In genomic region chr7:47866120-47866519, GRCh38 we compare ENCODE assay signal across 20 cellular contexts.
DNase-seq lines count a peak whose midpoint lies in the region; ATAC-seq and TF ChIP-seq lines count a peak whose summit lies in the region.
"Had no signal": no experiment of that assay in that cellular context is flagged by ENCODE, and none has a peak within 500 bp of the region (broad histone marks: within the 10 kb centered on the region; RNA-seq: fewer than 3 reads in every experiment).

No MANE protein-coding gene starts in this region.

- H3K4me1 Mint-ChIP-seq in neural progenitor cell (no peaks in the 10 kb centered on the region), Caco-2 (ENCODE audit: low read depth, unreplicated experiment) (no peaks in the 10 kb centered on the region)
- H3K4me1 Mint-ChIP-seq: CD14-positive monocyte; CD4-positive, alpha-beta memory T cell had no signal

- H3K9me3 ChIP-seq in GM23248 (ENCODE audit: low read depth) (no peaks in the 10 kb centered on the region), Panc1 (ENCODE audit: control insufficient read depth, insufficient read depth, low read depth, low read length) (no peaks in the 10 kb centered on the region), neural progenitor cell (ENCODE audit: low read depth) (no peaks in the 10 kb centered on the region), Caco-2 (peaks cover 7% of the 10 kb centered on the region; the same call in 1 of the 2 replicates)
- H3K9me3 ChIP-seq: A549, BLaER1 had no signal

- WGBS in GM23248 (ENCODE audit: low coverage in 1 of 2, low lambda C conversion rate in 2 of 2, missing lambda C conversion rate in 2 of 2), 2 experiments, result 41 to 46% methylated on average over 3 of the region's 3 CpGs

- H3F3A ChIP-seq in GM23248 (ENCODE audit: insufficient read depth) (no peaks in the 10 kb centered on the region), neural progenitor cell (ENCODE audit: low read depth) (no peaks in the 10 kb centered on the region)

- in situ Hi-C loops in GM23248 (cut with MboI) (no loop called here), Panc1 (cut with HindIII; ENCODE audit: low pct_unique_long_range_greater_than_20kb, low sequenced_read_pairs) (no loop called here)

- H3K4me2 ChIP-seq in GM23248 (ENCODE audit: unreplicated experiment), result no peak overlapping the region
- H3K4me2 ChIP-seq in neural progenitor cell, result no peak overlapping the region
- H3K4me2 ChIP-seq: A549, BLaER1 had no signal

- H3K27ac Mint-ChIP-seq in neural progenitor cell, result no peak overlapping the region
- no peak overlapping the region for H3K27ac Mint-ChIP-seq in Caco-2 (ENCODE audit: unreplicated experiment)
- H3K27ac Mint-ChIP-seq: CD14-positive monocyte; CD4-positive, alpha-beta memory T cell had no signal

- H3K9me2 ChIP-seq in GM23248 (ENCODE audit: insufficient read depth), result no peaks in the 10 kb centered on the region

- no peaks in the 10 kb centered on the region for H3K36me3 ChIP-seq in GM23248 (ENCODE audit: low read depth)
- H3K36me3 ChIP-seq in Panc1 (ENCODE audit: control insufficient read depth, insufficient read depth, low read length), result no peaks in the 10 kb centered on the region
- H3K36me3 ChIP-seq in neural progenitor cell, result no peaks in the 10 kb centered on the region
- H3K36me3 ChIP-seq in Caco-2 (ENCODE audit: control insufficient read depth, insufficient read depth, low read length), result no peaks in the 10 kb centered on the region
- H3K36me3 ChIP-seq: BLaER1 had no signal

- intact Hi-C loops in Right ventricle myocardium superior (cut with DNase I) (no loop called here), cardiac septum (cut with DNase I) (no loop called here), Panc1 (cut with micrococcal nuclease; ENCODE audit: unreplicated experiment) (no loop called here), Caco-2 (cut with micrococcal nuclease; ENCODE audit: unreplicated experiment) (no loop called here)

- POLR2A ChIA-PET in Panc1 (lab: Charles Lee) (no interaction called here), Caco-2 (lab: Charles Lee) (no interaction called here)

- TF ChIP-seq CTCF in Panc1 (IDR thresholded peaks at IDR 0.05) (no peak), neural progenitor cell (IDR thresholded peaks at IDR 0.05) (no peak), Caco-2 (IDR thresholded peaks at IDR 0.05; ENCODE audit: insufficient read depth in 1 of 2, low read depth in 1 of 2, low read length in 1 of 2, severe bottlenecking in 1 of 2, unreplicated experiment in 1 of 2) (no peak)

- H3K4me3 ChIP-seq in GM23248, result no peak overlapping the region
- H3K4me3 ChIP-seq in Panc1 (ENCODE audit: low read depth in 2 of 2, low read length in 2 of 2), result no peak overlapping the region
- H3K4me3 ChIP-seq in neural progenitor cell, result no peak overlapping the region
- no peak overlapping the region for H3K4me3 ChIP-seq in Caco-2 (ENCODE audit: low read depth, low read length)
- H3K4me3 ChIP-seq: A549, BLaER1 had no signal

- no peak overlapping the region for H2AFZ ChIP-seq in GM23248
- H2AFZ ChIP-seq in neural progenitor cell (replicated peaks), result peak overlapping the region; percentile 39

- H3K27me3 Mint-ChIP-seq in neural progenitor cell (ENCODE audit: insufficient read depth, low read depth) (no peaks in the 10 kb centered on the region), Caco-2 (ENCODE audit: insufficient read depth, unreplicated experiment) (peaks cover 7% of the 10 kb centered on the region)

- ATAC-seq in Right ventricle myocardium superior (ENCODE audit: poor library complexity) (peak; percentile 69), Panc1 (no peak)
- ATAC-seq: A549, HepG2 had no signal

- no peak overlapping the region for H3K27ac ChIP-seq in GM23248
- peak overlapping the region; percentile 44; the same call in 1 of the 2 replicates for H3K27ac ChIP-seq in Panc1 (ENCODE audit: low read length)
- no peak overlapping the region for H3K27ac ChIP-seq in neural progenitor cell
- H3K27ac ChIP-seq: 22Rv1, A549, BLaER1 had no signal

- no TSS peak for BruUV-seq in Panc1 (replicated peaks; lab: Mats Ljungman, UMichigan)
- no TSS peak for BruUV-seq in Caco-2 (replicated peaks; lab: Mats Ljungman, UMichigan)

- H3K4me1 ChIP-seq in GM23248 (ENCODE audit: insufficient read depth) (no peaks in the 10 kb centered on the region), Panc1 (ENCODE audit: control insufficient read depth, insufficient read depth, low read length) (no peaks in the 10 kb centered on the region; the same call in 1 of the 2 replicates), neural progenitor cell (no peaks in the 10 kb centered on the region), Caco-2 (no peaks in the 10 kb centered on the region)
- H3K4me1 ChIP-seq: A549, BLaER1 had no signal

- H3K9me3 Mint-ChIP-seq in neural progenitor cell (no peaks in the 10 kb centered on the region), Caco-2 (ENCODE audit: unreplicated experiment) (no peaks in the 10 kb centered on the region)
- H3K9me3 Mint-ChIP-seq: CD4-positive, alpha-beta memory T cell had no signal

- H3K9ac ChIP-seq in GM23248, result no peak overlapping the region
- H3K9ac ChIP-seq in neural progenitor cell, result no peak overlapping the region
- H3K9ac ChIP-seq: BLaER1 had no signal

- no peak overlapping the region for H3K4me3 Mint-ChIP-seq in neural progenitor cell
- no peak overlapping the region for H3K4me3 Mint-ChIP-seq in Caco-2 (ENCODE audit: unreplicated experiment)
- H3K4me3 Mint-ChIP-seq: CD14-positive monocyte; CD4-positive, alpha-beta memory T cell had no signal

- H4K20me1 ChIP-seq in GM23248 (ENCODE audit: insufficient read depth), result no peaks in the 10 kb centered on the region
- H4K20me1 ChIP-seq in neural progenitor cell (ENCODE audit: low read depth), result no peaks in the 10 kb centered on the region
- H4K20me1 ChIP-seq: BLaER1 had no signal

- no peak for DNase-seq in Right ventricle myocardium superior
- DNase-seq in cardiac septum (ENCODE audit: low spot score), result no peak
- DNase-seq in GM23248, result peak; percentile 49
- no peak for DNase-seq in Panc1 (ENCODE audit: low read depth, low spot score)
- no peak for DNase-seq in neural progenitor cell (ENCODE audit: low spot score)
- DNase-seq in mucosa of gallbladder (ENCODE audit: low spot score), result no peak
- no peak for DNase-seq in Caco-2
- DNase-seq in activated CD8-positive, alpha-beta memory T cell treated with anti-CD3 and anti-CD28 coated beads for 24 hours, result no peak
- DNase-seq: Calu3; CD4-positive, alpha-beta memory T cell; DMS 273 treated with DMSO at 0.1 percent for 48 hours; DMS53; DND-41; EL; HCEC 1CT had no signal

- H3K79me2 ChIP-seq in GM23248 (ENCODE audit: insufficient read depth) (no peaks in the 10 kb centered on the region), neural progenitor cell (ENCODE audit: low read depth) (no peaks in the 10 kb centered on the region)

- CTCF ChIA-PET in Panc1 (lab: Charles Lee) (no interaction called here), Caco-2 (lab: Charles Lee) (no interaction called here)

- no peaks in the 10 kb centered on the region for H3K36me3 Mint-ChIP-seq in neural progenitor cell
- no peaks in the 10 kb centered on the region for H3K36me3 Mint-ChIP-seq in Caco-2 (ENCODE audit: insufficient read depth, unreplicated experiment)
- H3K36me3 Mint-ChIP-seq: CD14-positive monocyte; CD4-positive, alpha-beta memory T cell had no signal

- H3K27me3 ChIP-seq in GM23248 (replicated peaks; ENCODE audit: insufficient read depth), result 0 out of 2 replicates have a peak, but pooled peaks cover under 1% of the 10 kb centered on the region
- no peaks in the 10 kb centered on the region for H3K27me3 ChIP-seq in Panc1 (ENCODE audit: control insufficient read depth, insufficient read depth, low read length)
- H3K27me3 ChIP-seq in neural progenitor cell, result no peaks in the 10 kb centered on the region
- H3K27me3 ChIP-seq in Caco-2 (replicated peaks; ENCODE audit: control insufficient read depth, insufficient read depth, low read length), result no peaks in the 10 kb centered on the region
- H3K27me3 ChIP-seq: BLaER1 had no signal
